ENCODE assay signal across 7 cellular contexts in genomic region chr1:7380068-7380467, GRCh38.
DNase-seq lines count a peak whose midpoint lies in the region; ATAC-seq and TF ChIP-seq lines count a peak whose summit lies in the region.
"Not testable (repeated sequence)": the region's sequence is repeated elsewhere in the genome, so short reads cannot be mapped to it uniquely, and the experiment has no call there.

No MANE protein-coding gene starts in this region.

- not testable (repeated sequence) for H3K36me3 ChIP-seq in HUES64 (ENCODE audit: insufficient read depth, low read length); spleen

- 0 out of 2 replicates have a peak overlapping the region, but pooled peaks have one; percentile 26 for H3K4me3 ChIP-seq in HUES64 (ENCODE audit: low read length)
- not testable (repeated sequence) for H3K4me3 ChIP-seq in spleen

- H3K4me3 Mint-ChIP-seq in neural crest cell = peak overlapping the region; percentile 13

- H3K9ac ChIP-seq in HUES64 (ENCODE audit: low read depth, low read length) = peak overlapping the region; percentile 56; the same call in 1 of the 2 replicates

- not testable (repeated sequence) for H3K9me3 ChIP-seq in HUES64 (ENCODE audit: insufficient read depth, low read depth, low read length); spleen

- H3K36me3 Mint-ChIP-seq in neural crest cell (ENCODE audit: low read depth) = not testable (repeated sequence)

- TF ChIP-seq CTCF in foreskin keratinocyte (conservative IDR thresholded peaks at IDR 0.05); neural crest cell (conservative IDR thresholded peaks at IDR 0.05); spleen (IDR thresholded peaks at IDR 0.05 in 8 of 11, conservative IDR thresholded peaks at IDR 0.05 in 3 of 11): not testable (repeated sequence)

- DNase-seq in activated CD8-positive, alpha-beta memory T cell treated with anti-CD3 and anti-CD28 coated beads for 24 hours = peak; percentile 15
- DNase-seq in ecto neural progenitor cell (ENCODE audit: low spot score) (peak; percentile 29), left lobe of liver (ENCODE audit: low spot score) (peak; percentile 29), spleen (peak; percentile 21)
- DNase-seq in foreskin keratinocyte; neural crest cell (ENCODE audit: low read depth, low spot score): not testable (repeated sequence)

- ATAC-seq in foreskin keratinocyte, left lobe of liver: not testable (repeated sequence)

- peaks cover 14% of the 10 kb centered on the region for H3K4me1 ChIP-seq in HUES64 (ENCODE audit: insufficient read depth, low read length)
- peaks cover 11% of the 10 kb centered on the region for H3K4me1 ChIP-seq in foreskin keratinocyte
- H3K4me1 ChIP-seq in spleen = peaks cover 0 to 18% (median 9%) of the 10 kb centered on the region in 6 donors

- H3K27ac ChIP-seq in HUES64 (ENCODE audit: low read depth, low read length) = peak overlapping the region; percentile 58
- peak overlapping the region; percentile 67 for H3K27ac ChIP-seq in foreskin keratinocyte
- not testable (repeated sequence) for H3K27ac ChIP-seq in spleen

- H3K9me3 Mint-ChIP-seq in neural crest cell = not testable (repeated sequence)

- H3K27me3 Mint-ChIP-seq in neural crest cell (ENCODE audit: low read depth) = not testable (repeated sequence)

- TF ChIP-seq POLR2A in spleen (IDR thresholded peaks at IDR 0.05) = not testable (repeated sequence)

- peak overlapping the region; percentile 89 for H3K27ac Mint-ChIP-seq in neural crest cell (ENCODE audit: unreplicated experiment)

- 92% methylated on average over 9 of the region's 9 CpGs for WGBS in HUES64
- WGBS in spleen, 5 donors = 93 to 97% (median 94%) methylated on average over 9 of the region's 9 CpGs

- not testable (repeated sequence) for H3K27me3 ChIP-seq in HUES64 (ENCODE audit: insufficient read depth, low read length); spleen (replicated peaks in 1 of 7)
- peaks cover 13% of the 10 kb centered on the region for H3K27me3 ChIP-seq in foreskin keratinocyte

- peaks cover 23% of the 10 kb centered on the region for H3K4me1 Mint-ChIP-seq in neural crest cell

- intact Hi-C loops in spleen (cut with DNase I; ENCODE audit: low total_unique reads) = not testable (repeated sequence)
